19 cellular contexts compared by ENCODE assay signal in genomic region chr11:12274558-12275197, GRCh38.
DNase-seq lines count a peak whose midpoint lies in the region; ATAC-seq and TF ChIP-seq lines count a peak whose summit lies in the region.
"Had no signal": no experiment of that assay in that cellular context is flagged by ENCODE, and none has a peak within 500 bp of the region (broad histone marks: within the 10 kb centered on the region; RNA-seq: fewer than 3 reads in every experiment).

No MANE protein-coding gene starts in this region.

- no peak overlapping the region for H2AFZ ChIP-seq in fibroblast of lung (ENCODE audit: low read length)
- H2AFZ ChIP-seq in smooth muscle cell (ENCODE audit: low read depth): no peak overlapping the region
- H2AFZ ChIP-seq: GM23338 had no signal

- no peaks in the 10 kb centered on the region for H3K4me1 Mint-ChIP-seq in activated T-cell treated with anti-CD3 and anti-CD28 coated beads, Interleukin-2, amount 50 U/mL, for 24 hours (ENCODE audit: low read depth)
- H3K4me1 Mint-ChIP-seq in activated CD8-positive, alpha-beta T cell treated with anti-CD3 and anti-CD28 coated beads, Interleukin-2, amount 10 ng/mL, durations not matched to agents 7 days and 5 days (ENCODE audit: low read depth): no peaks in the 10 kb centered on the region
- H3K4me1 Mint-ChIP-seq: GM23338, memory B cell had no signal

- no peaks in the 10 kb centered on the region for H3K9me3 Mint-ChIP-seq in activated T-cell treated with anti-CD3 and anti-CD28 coated beads, Interleukin-2, amount 50 U/mL, for 24 hours
- H3K9me3 Mint-ChIP-seq in activated CD8-positive, alpha-beta T cell treated with anti-CD3 and anti-CD28 coated beads, Interleukin-2, amount 10 ng/mL, durations not matched to agents 7 days and 5 days (ENCODE audit: insufficient read depth): no peaks in the 10 kb centered on the region
- H3K9me3 Mint-ChIP-seq: effector memory CD8-positive, alpha-beta T cell; GM23338; memory B cell had no signal

- H3K9ac ChIP-seq in fibroblast of lung (ENCODE audit: insufficient read depth, low read length): no peak overlapping the region
- H3K9ac ChIP-seq in smooth muscle cell (ENCODE audit: low read depth): peak overlapping the region; percentile 21

- H3K36me3 ChIP-seq in fibroblast of lung (ENCODE audit: control insufficient read depth, insufficient read depth, low read length) (no peaks in the 10 kb centered on the region), smooth muscle cell (ENCODE audit: low read depth) (no peaks in the 10 kb centered on the region)
- H3K36me3 ChIP-seq: breast epithelium, gastroesophageal sphincter, right lobe of liver had no signal

- H3K4me2 ChIP-seq in fibroblast of lung (ENCODE audit: extremely low read depth, insufficient read depth, low read length) (no peak overlapping the region), smooth muscle cell (peak overlapping the region; percentile 54)
- H3K4me2 ChIP-seq: GM23338 had no signal

- 65% methylated on average over 14 of the region's 14 CpGs for WGBS in smooth muscle cell (ENCODE audit: low lambda C conversion rate)

- TF ChIP-seq CTCF in fibroblast of lung (conservative IDR thresholded peaks at IDR 0.05 in 1 of 2, IDR thresholded peaks at IDR 0.05 in 1 of 2; ENCODE audit: low read depth in 1 of 2, low read length in 2 of 2) (no peak), smooth muscle cell (IDR thresholded peaks at IDR 0.05; ENCODE audit: borderline replicate concordance, insufficient read depth, poor library complexity, severe bottlenecking) (no peak)

- H3K79me2 ChIP-seq in fibroblast of lung (ENCODE audit: control insufficient read depth, insufficient read depth, low read length): no peaks in the 10 kb centered on the region
- H3K79me2 ChIP-seq in smooth muscle cell (ENCODE audit: low read depth): no peaks in the 10 kb centered on the region

- H3K27ac ChIP-seq in fibroblast of lung (ENCODE audit: insufficient read depth, low read length) (no peak overlapping the region), smooth muscle cell (ENCODE audit: low read depth) (peak overlapping the region; percentile 76)
- H3K27ac ChIP-seq: breast epithelium, gastroesophageal sphincter, right lobe of liver had no signal

- H3K4me3 ChIP-seq in fibroblast of lung (replicated peaks in 1 of 4; ENCODE audit: control extremely low read depth in 1 of 4, insufficient read depth in 1 of 4, low read depth in 3 of 4, low read length in 4 of 4) (no peak overlapping the region), smooth muscle cell (no peak overlapping the region)
- H3K4me3 ChIP-seq: breast epithelium, gastroesophageal sphincter, GM12878, GM23338, right lobe of liver had no signal

- H3K4me1 ChIP-seq in fibroblast of lung (ENCODE audit: control insufficient read depth, extremely low read depth, insufficient read depth, low read length) (peaks cover 2% of the 10 kb centered on the region), smooth muscle cell (ENCODE audit: low read depth) (peaks cover 5% of the 10 kb centered on the region)
- H3K4me1 ChIP-seq: breast epithelium, right lobe of liver had no signal

- peaks cover 3% of the 10 kb centered on the region for H3F3A ChIP-seq in smooth muscle cell (ENCODE audit: low read depth)

- H3K36me3 Mint-ChIP-seq in activated T-cell treated with anti-CD3 and anti-CD28 coated beads, Interleukin-2, amount 50 U/mL, for 24 hours (ENCODE audit: low read depth): no peaks in the 10 kb centered on the region
- no peaks in the 10 kb centered on the region for H3K36me3 Mint-ChIP-seq in activated CD8-positive, alpha-beta T cell treated with anti-CD3 and anti-CD28 coated beads, Interleukin-2, amount 10 ng/mL, durations not matched to agents 7 days and 5 days (ENCODE audit: low read depth)
- H3K36me3 Mint-ChIP-seq: memory B cell had no signal

- no peak for ATAC-seq in activated CD8-positive, alpha-beta T cell treated with anti-CD3 and anti-CD28 coated beads, Interleukin-2, amount 10 ng/mL, durations not matched to agents 7 days and 5 days
- ATAC-seq: effector memory CD8-positive, alpha-beta T cell; gastroesophageal sphincter; GM12878; GM23338; right lobe of liver had no signal

- no peaks in the 10 kb centered on the region for H3K27me3 ChIP-seq in fibroblast of lung (ENCODE audit: control insufficient read depth, insufficient read depth, low read length)
- no peaks in the 10 kb centered on the region for H3K27me3 ChIP-seq in smooth muscle cell (ENCODE audit: low read depth)
- H3K27me3 ChIP-seq: breast epithelium, gastroesophageal sphincter, right lobe of liver had no signal

- POLR2A ChIA-PET in activated CD8-positive, alpha-beta T cell treated with anti-CD3 and anti-CD28 coated beads, Interleukin-2, amount 10 ng/mL, durations not matched to agents 7 days and 5 days (lab: Charles Lee): no interaction called here

- DNase-seq in activated T-cell treated with anti-CD3 and anti-CD28 coated beads, Interleukin-2, amount 50 U/mL, for 24 hours: peak; percentile 16
- no peak for DNase-seq in activated T-cell treated with anti-CD3 and anti-CD28 coated beads, Interleukin-2, amount 50 U/mL, for 1 hour
- DNase-seq in activated CD8-positive, alpha-beta T cell treated with anti-CD3 and anti-CD28 coated beads, Interleukin-2, amount 10 ng/mL, durations not matched to agents 7 days and 5 days: no peak
- DNase-seq in fibroblast of lung (ENCODE audit: low read depth in 2 of 2) (peak; percentile 42 to 64), smooth muscle cell (lab: John Stamatoyannopoulos, UW; ENCODE audit: unreplicated experiment) (no peak), NCI-H1105 treated with DMSO at 0.1 percent for 48 hours (lab: John Stamatoyannopoulos, UW) (no peak), NCI-H2171 (lab: John Stamatoyannopoulos, UW) (no peak), RPMI8226 (no peak)
- DNase-seq: effector memory CD8-positive, alpha-beta T cell; NCI-H1930; NCI-H526 treated with DMSO at 0.1 percent for 48 hours; stimulated activated CD4-positive, alpha-beta T cell treated with anti-CD3 and anti-CD28 coated beads, Interleukin-4, amount 100 ng/mL, for 4 hours; trophoblast cell had no signal

- H3K27ac Mint-ChIP-seq in activated T-cell treated with anti-CD3 and anti-CD28 coated beads, Interleukin-2, amount 50 U/mL, for 24 hours: no peak overlapping the region
- H3K27ac Mint-ChIP-seq in activated CD8-positive, alpha-beta T cell treated with anti-CD3 and anti-CD28 coated beads, Interleukin-2, amount 10 ng/mL, durations not matched to agents 7 days and 5 days: peak overlapping the region; percentile 11
- H3K27ac Mint-ChIP-seq: GM23338, memory B cell had no signal

- H4K20me1 ChIP-seq in fibroblast of lung (ENCODE audit: control insufficient read depth, extremely low read depth, insufficient read depth, low read length) (no peaks in the 10 kb centered on the region), smooth muscle cell (ENCODE audit: low read depth) (no peaks in the 10 kb centered on the region)

- H3K4me3 Mint-ChIP-seq in activated T-cell treated with anti-CD3 and anti-CD28 coated beads, Interleukin-2, amount 50 U/mL, for 24 hours: no peak overlapping the region
- H3K4me3 Mint-ChIP-seq in activated CD8-positive, alpha-beta T cell treated with anti-CD3 and anti-CD28 coated beads, Interleukin-2, amount 10 ng/mL, durations not matched to agents 7 days and 5 days: no peak overlapping the region
- H3K4me3 Mint-ChIP-seq: effector memory CD8-positive, alpha-beta T cell; GM23338; memory B cell had no signal

- CTCF ChIA-PET in activated CD8-positive, alpha-beta T cell treated with anti-CD3 and anti-CD28 coated beads, Interleukin-2, amount 10 ng/mL, durations not matched to agents 7 days and 5 days (lab: Charles Lee): interaction anchor here (1.1 kb wide), 1 partner anchor 227 kb away, joined by 3 read pairs; no protein-coding TSS in a partner anchor

- no peaks in the 10 kb centered on the region for H3K27me3 Mint-ChIP-seq in activated T-cell treated with anti-CD3 and anti-CD28 coated beads, Interleukin-2, amount 50 U/mL, for 24 hours
- H3K27me3 Mint-ChIP-seq in activated CD8-positive, alpha-beta T cell treated with anti-CD3 and anti-CD28 coated beads, Interleukin-2, amount 10 ng/mL, durations not matched to agents 7 days and 5 days (ENCODE audit: low read depth): no peaks in the 10 kb centered on the region
- H3K27me3 Mint-ChIP-seq: effector memory CD8-positive, alpha-beta T cell; memory B cell had no signal

- H3K9me3 ChIP-seq in fibroblast of lung (ENCODE audit: control insufficient read depth, insufficient read depth, low read depth, low read length) (no peaks in the 10 kb centered on the region), smooth muscle cell (replicated peaks; ENCODE audit: low read depth) (no peaks in the 10 kb centered on the region)
- H3K9me3 ChIP-seq: breast epithelium, gastroesophageal sphincter, right lobe of liver had no signal

Comparison
In these comparisons a context has a peak if more than half of its experiments do, and no peak if none do; other contexts are left out.
1. DNase-seq: peak in activated T-cell treated with anti-CD3 and anti-CD28 coated beads, Interleukin-2, amount 50 U/mL, for 24 hours (single experiment) and fibroblast of lung (2 of 2); none in activated T-cell treated with anti-CD3 and anti-CD28 coated beads, Interleukin-2, amount 50 U/mL, for 1 hour (single experiment), activated CD8-positive, alpha-beta T cell treated with anti-CD3 and anti-CD28 coated beads, Interleukin-2, amount 10 ng/mL, durations not matched to agents 7 days and 5 days (single experiment), smooth muscle cell (single experiment), NCI-H1105 treated with DMSO at 0.1 percent for 48 hours (single experiment), NCI-H2171 (single experiment) and RPMI8226 (single experiment).